ENCODE assay signal across 2 cellular contexts in genomic region chr17:19486351-19487008, GRCh38.
TF ChIP-seq lines count a peak whose summit lies in the region.

No MANE protein-coding gene starts in this region.

TF ChIP-seq in IMR-90, 13 proteins besides CTCF, POLR2A, EP300 and RAD21:
- no peak for TF ChIP-seq MAFK (IDR thresholded peaks at IDR 0.05; ENCODE audit: low read depth, low read length)
- no peak for TF ChIP-seq FOS (IDR thresholded peaks at IDR 0.05; ENCODE audit: low read depth, low read length)
- TF ChIP-seq, protein P1, sequence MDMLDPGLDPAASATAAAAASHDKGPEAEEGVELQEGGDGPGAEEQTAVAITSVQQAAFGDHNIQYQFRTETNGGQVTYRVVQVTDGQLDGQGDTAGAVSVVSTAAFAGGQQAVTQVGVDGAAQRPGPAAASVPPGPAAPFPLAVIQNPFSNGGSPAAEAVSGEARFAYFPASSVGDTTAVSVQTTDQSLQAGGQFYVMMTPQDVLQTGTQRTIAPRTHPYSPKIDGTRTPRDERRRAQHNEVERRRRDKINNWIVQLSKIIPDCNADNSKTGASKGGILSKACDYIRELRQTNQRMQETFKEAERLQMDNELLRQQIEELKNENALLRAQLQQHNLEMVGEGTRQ (IDR thresholded peaks at IDR 0.05; ENCODE audit: low read depth, low read length), result no peak
- TF ChIP-seq MXI1 (IDR thresholded peaks at IDR 0.05; ENCODE audit: borderline replicate concordance, low read depth, low read length), result no peak
- no peak for TF ChIP-seq ELK1 (IDR thresholded peaks at IDR 0.05; ENCODE audit: borderline replicate concordance, low read depth, low read length)
TF ChIP-seq in IMR-90: peak in this region for 0.

TF ChIP-seq in endothelial cell of umbilical vein, 7 proteins besides CTCF, POLR2A, EP300 and RAD21:
- TF ChIP-seq FOS (IDR thresholded peaks at IDR 0.05; ENCODE audit: borderline replicate concordance, insufficient read depth, low read length) (no peak), POLR2AphosphoS5 (IDR thresholded peaks at IDR 0.05; ENCODE audit: insufficient read depth, low read depth, low read length) (no peak), EZH2 (IDR thresholded peaks at IDR 0.05; ENCODE audit: borderline replicate concordance, low read depth, low read length, severe bottlenecking) (no peak)
